In the genomic region with DNA sequence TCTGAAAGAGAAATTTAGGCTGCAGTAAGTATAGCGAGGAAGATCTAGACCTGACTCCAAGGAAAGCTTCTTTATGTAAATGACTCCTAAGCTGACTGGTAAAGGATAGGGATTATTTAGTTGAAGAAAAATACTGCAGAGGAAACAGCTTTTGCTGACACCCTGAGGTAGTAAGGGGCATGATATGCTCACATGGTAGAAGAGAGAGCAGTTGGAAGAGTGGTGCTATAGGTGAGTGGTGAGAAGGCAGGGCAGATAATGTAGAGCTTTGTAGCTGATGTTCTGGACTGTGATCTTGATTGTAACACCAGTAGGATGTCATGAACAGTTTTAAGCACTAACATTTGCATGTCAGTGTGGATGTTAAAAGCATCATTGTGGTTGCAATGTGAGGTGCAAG, we compare ENCODE assay signal across 8 cellular contexts.
"Had no signal": no experiment of that assay in that cellular context is flagged by ENCODE, and none has a peak within 500 bp of the region (broad histone marks: within the 10 kb centered on the region; RNA-seq: fewer than 3 reads in every experiment).

No MANE protein-coding gene starts in this region.

- ATAC-seq: body of pancreas, heart left ventricle had no signal

- DNase-seq: activated CD4-positive, alpha-beta T cell treated with anti-CD3 and anti-CD28 coated beads for 48 hours; body of pancreas; central memory CD4-positive, alpha-beta T cell; cortex of kidney; effector CD8-positive, alpha-beta T cell; heart left ventricle; stimulated activated CD4-positive, alpha-beta T cell treated with anti-CD3 and anti-CD28 coated beads, Interleukin-12 subunit alpha, Interleukin-12 subunit beta, amount 100 ng/mL, for 4 hours; uterus had no signal
